Comparison of ENCODE assay signal across 1 cellular context in genomic region chr2:74908763-74909444, GRCh38.
TF ChIP-seq lines count a peak whose summit lies in the region.

No MANE protein-coding gene starts in this region.

TF ChIP-seq in HepG2, 621 proteins besides CTCF, POLR2A, EP300 and RAD21 (continued from another document and continues in another):
- no peak for TF ChIP-seq THAP7 (CRISPR knock-in tag; IDR thresholded peaks at IDR 0.05)
- TF ChIP-seq ZBTB38 (CRISPR knock-in tag; IDR thresholded peaks at IDR 0.05), result peak; percentile 83
- no peak for TF ChIP-seq TAF15 (IDR thresholded peaks at IDR 0.05; ENCODE audit: low read depth, low read length, poor library complexity, severe bottlenecking)
- no peak for TF ChIP-seq TSC22D2 (CRISPR knock-in tag; IDR thresholded peaks at IDR 0.05; ENCODE audit: borderline replicate concordance)
- TF ChIP-seq ZNF484 (CRISPR knock-in tag; IDR thresholded peaks at IDR 0.05; ENCODE audit: borderline replicate concordance, low read depth), result no peak
- no peak for TF ChIP-seq LCORL (IDR thresholded peaks at IDR 0.05)
- TF ChIP-seq LCORL (CRISPR knock-in tag; IDR thresholded peaks at IDR 0.05), result no peak
- 0 out of 2 replicates have a peak, but pooled peaks have one; percentile 29 for TF ChIP-seq ZNF891 (CRISPR knock-in tag; IDR thresholded peaks at IDR 0.05)
- TF ChIP-seq ATF2 (CRISPR knock-in tag; IDR thresholded peaks at IDR 0.05), result no peak
- TF ChIP-seq UBTF (CRISPR knock-in tag; IDR thresholded peaks at IDR 0.05), result no peak
- TF ChIP-seq, protein P1, sequence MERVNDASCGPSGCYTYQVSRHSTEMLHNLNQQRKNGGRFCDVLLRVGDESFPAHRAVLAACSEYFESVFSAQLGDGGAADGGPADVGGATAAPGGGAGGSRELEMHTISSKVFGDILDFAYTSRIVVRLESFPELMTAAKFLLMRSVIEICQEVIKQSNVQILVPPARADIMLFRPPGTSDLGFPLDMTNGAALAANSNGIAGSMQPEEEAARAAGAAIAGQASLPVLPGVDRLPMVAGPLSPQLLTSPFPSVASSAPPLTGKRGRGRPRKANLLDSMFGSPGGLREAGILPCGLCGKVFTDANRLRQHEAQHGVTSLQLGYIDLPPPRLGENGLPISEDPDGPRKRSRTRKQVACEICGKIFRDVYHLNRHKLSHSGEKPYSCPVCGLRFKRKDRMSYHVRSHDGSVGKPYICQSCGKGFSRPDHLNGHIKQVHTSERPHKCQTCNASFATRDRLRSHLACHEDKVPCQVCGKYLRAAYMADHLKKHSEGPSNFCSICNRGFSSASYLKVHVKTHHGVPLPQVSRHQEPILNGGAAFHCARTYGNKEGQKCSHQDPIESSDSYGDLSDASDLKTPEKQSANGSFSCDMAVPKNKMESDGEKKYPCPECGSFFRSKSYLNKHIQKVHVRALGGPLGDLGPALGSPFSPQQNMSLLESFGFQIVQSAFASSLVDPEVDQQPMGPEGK (CRISPR knock-in tag; IDR thresholded peaks at IDR 0.05), result no peak
- TF ChIP-seq MLLT10 (CRISPR knock-in tag; IDR thresholded peaks at IDR 0.05), result no peak
- TF ChIP-seq PLRG1 (conservative IDR thresholded peaks at IDR 0.05), result no peak
- no peak for TF ChIP-seq FOSL1 (CRISPR knock-in tag; IDR thresholded peaks at IDR 0.05; ENCODE audit: borderline replicate concordance)
- TF ChIP-seq ZNF746 (CRISPR knock-in tag; IDR thresholded peaks at IDR 0.05), result no peak
- TF ChIP-seq JUN (CRISPR knock-in tag; IDR thresholded peaks at IDR 0.05), result no peak
- no peak for TF ChIP-seq KLF9 (CRISPR knock-in tag; IDR thresholded peaks at IDR 0.05; ENCODE audit: low read depth)
- no peak for TF ChIP-seq ATRX (CRISPR knock-in tag; IDR thresholded peaks at IDR 0.05; ENCODE audit: borderline replicate concordance)
- TF ChIP-seq ZNF639 (CRISPR knock-in tag; conservative IDR thresholded peaks at IDR 0.05), result no peak
- no peak for TF ChIP-seq ZNF704 (CRISPR knock-in tag; IDR thresholded peaks at IDR 0.05; ENCODE audit: borderline replicate concordance)
- no peak for TF ChIP-seq ZNF3 (CRISPR knock-in tag; IDR thresholded peaks at IDR 0.05)
- TF ChIP-seq ZNF24 (IDR thresholded peaks at IDR 0.05), result no peak
- no peak for TF ChIP-seq RBM22 (optimal IDR thresholded peaks at IDR 0.05; ENCODE audit: low read length)
- no peak for TF ChIP-seq ELF3 (CRISPR knock-in tag; IDR thresholded peaks at IDR 0.05)
- no peak for TF ChIP-seq YY1 (IDR thresholded peaks at IDR 0.05; ENCODE audit: insufficient read depth, insufficient replicate concordance, low read depth, low read length)
- no peak for TF ChIP-seq KDM4B (CRISPR knock-in tag; IDR thresholded peaks at IDR 0.05)
- TF ChIP-seq EHMT2 (IDR thresholded peaks at IDR 0.05; ENCODE audit: borderline replicate concordance, low read depth, low read length), result no peak
- TF ChIP-seq, protein P2, sequence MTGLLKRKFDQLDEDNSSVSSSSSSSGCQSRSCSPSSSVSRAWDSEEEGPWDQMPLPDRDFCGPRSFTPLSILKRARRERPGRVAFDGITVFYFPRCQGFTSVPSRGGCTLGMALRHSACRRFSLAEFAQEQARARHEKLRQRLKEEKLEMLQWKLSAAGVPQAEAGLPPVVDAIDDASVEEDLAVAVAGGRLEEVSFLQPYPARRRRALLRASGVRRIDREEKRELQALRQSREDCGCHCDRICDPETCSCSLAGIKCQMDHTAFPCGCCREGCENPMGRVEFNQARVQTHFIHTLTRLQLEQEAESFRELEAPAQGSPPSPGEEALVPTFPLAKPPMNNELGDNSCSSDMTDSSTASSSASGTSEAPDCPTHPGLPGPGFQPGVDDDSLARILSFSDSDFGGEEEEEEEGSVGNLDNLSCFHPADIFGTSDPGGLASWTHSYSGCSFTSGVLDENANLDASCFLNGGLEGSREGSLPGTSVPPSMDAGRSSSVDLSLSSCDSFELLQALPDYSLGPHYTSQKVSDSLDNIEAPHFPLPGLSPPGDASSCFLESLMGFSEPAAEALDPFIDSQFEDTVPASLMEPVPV (CRISPR knock-in tag; IDR thresholded peaks at IDR 0.05), result no peak
- TF ChIP-seq, protein P3, sequence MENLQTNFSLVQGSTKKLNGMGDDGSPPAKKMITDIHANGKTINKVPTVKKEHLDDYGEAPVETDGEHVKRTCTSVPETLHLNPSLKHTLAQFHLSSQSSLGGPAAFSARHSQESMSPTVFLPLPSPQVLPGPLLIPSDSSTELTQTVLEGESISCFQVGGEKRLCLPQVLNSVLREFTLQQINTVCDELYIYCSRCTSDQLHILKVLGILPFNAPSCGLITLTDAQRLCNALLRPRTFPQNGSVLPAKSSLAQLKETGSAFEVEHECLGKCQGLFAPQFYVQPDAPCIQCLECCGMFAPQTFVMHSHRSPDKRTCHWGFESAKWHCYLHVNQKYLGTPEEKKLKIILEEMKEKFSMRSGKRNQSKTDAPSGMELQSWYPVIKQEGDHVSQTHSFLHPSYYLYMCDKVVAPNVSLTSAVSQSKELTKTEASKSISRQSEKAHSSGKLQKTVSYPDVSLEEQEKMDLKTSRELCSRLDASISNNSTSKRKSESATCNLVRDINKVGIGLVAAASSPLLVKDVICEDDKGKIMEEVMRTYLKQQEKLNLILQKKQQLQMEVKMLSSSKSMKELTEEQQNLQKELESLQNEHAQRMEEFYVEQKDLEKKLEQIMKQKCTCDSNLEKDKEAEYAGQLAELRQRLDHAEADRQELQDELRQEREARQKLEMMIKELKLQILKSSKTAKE (CRISPR knock-in tag; IDR thresholded peaks at IDR 0.05; ENCODE audit: borderline replicate concordance), result no peak
- TF ChIP-seq ELF1 (CRISPR knock-in tag; IDR thresholded peaks at IDR 0.05), result no peak
- TF ChIP-seq ZFP41 (CRISPR knock-in tag; IDR thresholded peaks at IDR 0.05; ENCODE audit: borderline replicate concordance), result no peak
- no peak for TF ChIP-seq PRMT3 (CRISPR knock-in tag; IDR thresholded peaks at IDR 0.05; ENCODE audit: borderline replicate concordance, low read depth)
- TF ChIP-seq SMC3 (IDR thresholded peaks at IDR 0.05; ENCODE audit: low read length), result no peak
- TF ChIP-seq GMEB2 (CRISPR knock-in tag; IDR thresholded peaks at IDR 0.05; ENCODE audit: low read depth), result no peak
- TF ChIP-seq HNF1B (CRISPR knock-in tag; IDR thresholded peaks at IDR 0.05), result no peak
- TF ChIP-seq, protein P4, sequence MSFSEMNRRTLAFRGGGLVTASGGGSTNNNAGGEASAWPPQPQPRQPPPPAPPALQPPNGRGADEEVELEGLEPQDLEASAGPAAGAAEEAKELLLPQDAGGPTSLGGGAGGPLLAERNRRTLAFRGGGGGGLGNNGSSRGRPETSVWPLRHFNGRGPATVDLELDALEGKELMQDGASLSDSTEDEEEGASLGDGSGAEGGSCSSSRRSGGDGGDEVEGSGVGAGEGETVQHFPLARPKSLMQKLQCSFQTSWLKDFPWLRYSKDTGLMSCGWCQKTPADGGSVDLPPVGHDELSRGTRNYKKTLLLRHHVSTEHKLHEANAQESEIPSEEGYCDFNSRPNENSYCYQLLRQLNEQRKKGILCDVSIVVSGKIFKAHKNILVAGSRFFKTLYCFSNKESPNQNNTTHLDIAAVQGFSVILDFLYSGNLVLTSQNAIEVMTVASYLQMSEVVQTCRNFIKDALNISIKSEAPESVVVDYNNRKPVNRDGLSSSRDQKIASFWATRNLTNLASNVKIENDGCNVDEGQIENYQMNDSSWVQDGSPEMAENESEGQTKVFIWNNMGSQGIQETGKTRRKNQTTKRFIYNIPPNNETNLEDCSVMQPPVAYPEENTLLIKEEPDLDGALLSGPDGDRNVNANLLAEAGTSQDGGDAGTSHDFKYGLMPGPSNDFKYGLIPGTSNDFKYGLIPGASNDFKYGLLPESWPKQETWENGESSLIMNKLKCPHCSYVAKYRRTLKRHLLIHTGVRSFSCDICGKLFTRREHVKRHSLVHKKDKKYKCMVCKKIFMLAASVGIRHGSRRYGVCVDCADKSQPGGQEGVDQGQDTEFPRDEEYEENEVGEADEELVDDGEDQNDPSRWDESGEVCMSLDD (CRISPR knock-in tag; IDR thresholded peaks at IDR 0.05; ENCODE audit: borderline replicate concordance), result no peak
- TF ChIP-seq KDM5B (CRISPR knock-in tag; IDR thresholded peaks at IDR 0.05; ENCODE audit: borderline replicate concordance), result 0 out of 2 replicates have a peak, but pooled peaks have one; percentile 15
- no peak for TF ChIP-seq TCF7L2 (IDR thresholded peaks at IDR 0.05; ENCODE audit: low read depth, low read length)
- TF ChIP-seq CSRNP2 (CRISPR knock-in tag; conservative IDR thresholded peaks at IDR 0.05; ENCODE audit: low read depth), result no peak
- no peak for TF ChIP-seq DNMT1 (CRISPR knock-in tag; IDR thresholded peaks at IDR 0.05)
- no peak for TF ChIP-seq MXI1 (IDR thresholded peaks at IDR 0.05; ENCODE audit: borderline replicate concordance, low read depth, low read length)
- no peak for TF ChIP-seq ZFP36L2 (CRISPR knock-in tag; IDR thresholded peaks at IDR 0.05)
